ENCODE assay signal across 11 cellular contexts in genomic region chr13:40963927-40964326, GRCh38. TPM values are rescaled to one million over a fixed set of nuclear protein-coding genes. Genes with fewer than 3 reads are reported as not detected.
A peak's percentile ranks its signal among the peaks of the same experiment; 100 is the strongest.
DNase-seq lines count a peak whose midpoint lies in the region; ATAC-seq lines count a peak whose summit lies in the region.
"Had no signal": no experiment of that assay in that cellular context is flagged by ENCODE, and none has a peak within 500 bp of the region (broad histone marks: within the 10 kb centered on the region; RNA-seq: fewer than 3 reads in every experiment).

No MANE protein-coding gene starts in this region.

- H3K27ac Mint-ChIP-seq in naive thymus-derived CD4-positive, alpha-beta T cell: peak overlapping the region in 4 of 9 donors; percentile 44 to 83 (median 76)

- ATAC-seq in naive thymus-derived CD4-positive, alpha-beta T cell: peak; percentile 38
- ATAC-seq in HG03354 (IDR thresholded peaks at IDR 0.05; ENCODE audit: poor library complexity, severe bottlenecking, unreplicated experiment): no peak

- DNase-seq in DMS53 treated with DMSO at 0.1 percent for 48 hours (lab: John Stamatoyannopoulos, UW; ENCODE audit: unreplicated experiment) (peak; percentile 46), HT1080 (ENCODE audit: low read depth) (peak; percentile 56), T47D (ENCODE audit: low read depth in 1 of 2, low spot score in 1 of 2) (peak; percentile 28 to 65), T-helper 2 cell (no peak), SK-N-DZ (ENCODE audit: low spot score) (no peak), NCI-H82 (lab: John Stamatoyannopoulos, UW) (no peak)
- DNase-seq in naive thymus-derived CD4-positive, alpha-beta T cell: no peak
- DNase-seq: head of caudate nucleus, NCI-H1417 treated with DMSO at 0.1 percent for 48 hours, occipital lobe had no signal

- no peak overlapping the region for H3K4me3 ChIP-seq in naive thymus-derived CD4-positive, alpha-beta T cell (ENCODE audit: low read length)

- POLR2A ChIA-PET in naive thymus-derived CD4-positive, alpha-beta T cell (lab: Charles Lee): interaction anchor here (1.3 kb wide), 1 partner anchor 9 kb away, joined by 4 read pairs; no protein-coding TSS in a partner anchor

- peaks cover 0 to 2% (median 0%) of the 10 kb centered on the region in 11 donors for H3K9me3 Mint-ChIP-seq in naive thymus-derived CD4-positive, alpha-beta T cell

- H3K36me3 Mint-ChIP-seq in naive thymus-derived CD4-positive, alpha-beta T cell: peaks cover under 1 to 14% (median 6%) of the 10 kb centered on the region in 5 donors

- H3K36me3 ChIP-seq in naive thymus-derived CD4-positive, alpha-beta T cell (ENCODE audit: control insufficient read depth in 2 of 3, insufficient read depth in 3 of 3, low read length in 3 of 3): peaks cover 0 to 2% (median 0%) of the 10 kb centered on the region in 3 experiments

- peaks cover 65 to 95% (median 89%) of the 10 kb centered on the region in 7 donors for H3K4me1 Mint-ChIP-seq in naive thymus-derived CD4-positive, alpha-beta T cell

- in situ Hi-C loops in T47D (cut with HindIII; ENCODE audit: low pct_unique_long_range_greater_than_20kb, low sequenced_read_pairs): no loop called here

- H3K4me1 ChIP-seq in naive thymus-derived CD4-positive, alpha-beta T cell (ENCODE audit: control insufficient read depth in 2 of 2, insufficient read depth in 2 of 2, low read length in 2 of 2): peaks cover 40 to 62% of the 10 kb centered on the region in 2 donors

- no peak overlapping the region for H3K27ac ChIP-seq in naive thymus-derived CD4-positive, alpha-beta T cell (ENCODE audit: low read depth, low read length)

- H3K4me3 Mint-ChIP-seq in naive thymus-derived CD4-positive, alpha-beta T cell: peak overlapping the region in 9 of 10 donors; percentile 4 to 88 (median 35)

- no peaks in the 10 kb centered on the region for H3K27me3 ChIP-seq in naive thymus-derived CD4-positive, alpha-beta T cell (ENCODE audit: control insufficient read depth in 2 of 2, insufficient read depth in 2 of 2, low read length in 2 of 2)

- no peaks in the 10 kb centered on the region for H3K27me3 Mint-ChIP-seq in naive thymus-derived CD4-positive, alpha-beta T cell

- CTCF ChIA-PET in naive thymus-derived CD4-positive, alpha-beta T cell (lab: Charles Lee): no interaction called here

- intact Hi-C loops in naive thymus-derived CD4-positive, alpha-beta T cell (cut with micrococcal nuclease): loop anchor here in 1 of 2 donors (1.0 kb wide), 1 partner anchor 7 kb away; no protein-coding TSS in a partner anchor

- H3K9me3 ChIP-seq in naive thymus-derived CD4-positive, alpha-beta T cell (ENCODE audit: control insufficient read depth in 2 of 3, low read length in 3 of 3): no peaks in the 10 kb centered on the region

RNA-seq across cellular contexts. Expression of gene ELF1, which starts 55.2 kb away (rescaled TPM):
- 13.4 and 31.1 TPM in 2 replicates for total RNA-seq in HT1080 (2014; rRNA removed; shearing (Covaris generic))
- 18.3 and 24.8 TPM in 2 replicates for polyA plus RNA-seq in HT1080 (2015; cell fraction: cytosol; rRNA removed)
- 37.8 and 40.7 TPM in 2 replicates for polyA plus RNA-seq in HT1080 (2015; cell fraction: nucleus; rRNA removed)
- 100 to 1,000 TPM; 117 to 193 (median 180) TPM for total RNA-seq in naive thymus-derived CD4-positive, alpha-beta T cell
- polyA plus RNA-seq in naive thymus-derived CD4-positive, alpha-beta T cell: 100 to 1,000 TPM; 134 to 142 TPM
- polyA plus RNA-seq in SK-N-DZ (2014; cell fraction: cytosol; rRNA removed): 2.1 and 2.9 TPM in 2 replicates
- polyA plus RNA-seq in SK-N-DZ (2014; cell fraction: nucleus; rRNA removed): 1.3 and 4.8 TPM in 2 replicates

Comparison
In these comparisons a context has a peak if more than half of its experiments do, and no peak if none do; other contexts are left out.
1. DNase-seq: peak in DMS53 treated with DMSO at 0.1 percent for 48 hours (single experiment), HT1080 (single experiment) and T47D (2 of 2); none in naive thymus-derived CD4-positive, alpha-beta T cell (0 of 9), T-helper 2 cell (0 of 5), SK-N-DZ (single experiment) and NCI-H82 (single experiment).